ENCODE assay signal across 1 cellular context in the genomic region with DNA sequence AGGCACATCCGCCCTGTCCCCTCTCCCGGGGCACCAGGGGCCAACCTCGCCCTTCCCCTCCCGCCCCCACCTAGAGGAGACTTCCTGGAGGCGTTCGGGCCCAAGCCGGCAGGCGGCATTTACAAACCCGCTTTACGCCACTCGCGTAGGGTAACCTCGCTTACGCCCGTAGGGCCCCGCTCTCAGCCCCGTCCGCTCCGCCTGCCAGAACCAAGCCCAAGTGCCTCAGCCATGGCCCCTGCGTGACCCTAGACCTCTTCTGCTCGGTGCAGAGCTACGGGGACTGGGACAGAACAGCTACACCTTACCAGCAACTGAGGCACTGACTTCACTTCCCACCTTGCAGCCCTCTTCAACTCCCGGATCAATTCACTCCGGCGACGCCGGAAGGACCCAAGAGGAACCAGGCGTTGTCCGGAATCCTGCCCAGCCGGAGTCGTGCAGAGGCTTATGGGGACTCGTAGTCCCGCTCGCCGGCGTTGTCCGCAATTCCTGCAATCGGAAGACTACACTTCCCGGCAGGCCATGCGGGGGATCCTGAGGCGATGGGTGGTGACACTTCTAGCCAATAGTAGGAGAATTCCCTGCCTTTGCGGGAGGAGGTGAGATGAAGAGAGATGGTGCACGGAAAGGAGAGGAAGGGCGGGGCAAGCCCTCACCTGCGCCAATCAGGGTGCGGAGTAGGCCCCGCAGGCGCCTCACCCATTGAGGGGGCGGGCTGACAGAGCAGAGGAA.
A peak's percentile ranks its signal among the peaks of the same experiment; 100 is the strongest.
TF ChIP-seq lines count a peak whose summit lies in the region.

A gene (minus strand): TSS at position 395 of the 735 bp plus-strand sequence. CDS start 14,735 bp downstream, outside the sequence.

TF ChIP-seq in SK-N-SH, 30 proteins besides CTCF, POLR2A, EP300 and RAD21 (continued from another document):
- TF ChIP-seq, protein P1, sequence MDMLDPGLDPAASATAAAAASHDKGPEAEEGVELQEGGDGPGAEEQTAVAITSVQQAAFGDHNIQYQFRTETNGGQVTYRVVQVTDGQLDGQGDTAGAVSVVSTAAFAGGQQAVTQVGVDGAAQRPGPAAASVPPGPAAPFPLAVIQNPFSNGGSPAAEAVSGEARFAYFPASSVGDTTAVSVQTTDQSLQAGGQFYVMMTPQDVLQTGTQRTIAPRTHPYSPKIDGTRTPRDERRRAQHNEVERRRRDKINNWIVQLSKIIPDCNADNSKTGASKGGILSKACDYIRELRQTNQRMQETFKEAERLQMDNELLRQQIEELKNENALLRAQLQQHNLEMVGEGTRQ (IDR thresholded peaks at IDR 0.05; ENCODE audit: borderline replicate concordance, low read depth, low read length), result no peak
- TF ChIP-seq, protein P2, sequence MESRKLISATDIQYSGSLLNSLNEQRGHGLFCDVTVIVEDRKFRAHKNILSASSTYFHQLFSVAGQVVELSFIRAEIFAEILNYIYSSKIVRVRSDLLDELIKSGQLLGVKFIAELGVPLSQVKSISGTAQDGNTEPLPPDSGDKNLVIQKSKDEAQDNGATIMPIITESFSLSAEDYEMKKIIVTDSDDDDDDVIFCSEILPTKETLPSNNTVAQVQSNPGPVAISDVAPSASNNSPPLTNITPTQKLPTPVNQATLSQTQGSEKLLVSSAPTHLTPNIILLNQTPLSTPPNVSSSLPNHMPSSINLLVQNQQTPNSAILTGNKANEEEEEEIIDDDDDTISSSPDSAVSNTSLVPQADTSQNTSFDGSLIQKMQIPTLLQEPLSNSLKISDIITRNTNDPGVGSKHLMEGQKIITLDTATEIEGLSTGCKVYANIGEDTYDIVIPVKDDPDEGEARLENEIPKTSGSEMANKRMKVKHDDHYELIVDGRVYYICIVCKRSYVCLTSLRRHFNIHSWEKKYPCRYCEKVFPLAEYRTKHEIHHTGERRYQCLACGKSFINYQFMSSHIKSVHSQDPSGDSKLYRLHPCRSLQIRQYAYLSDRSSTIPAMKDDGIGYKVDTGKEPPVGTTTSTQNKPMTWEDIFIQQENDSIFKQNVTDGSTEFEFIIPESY (IDR thresholded peaks at IDR 0.05; ENCODE audit: borderline replicate concordance, low read depth), result no peak
- TF ChIP-seq TCF12 (IDR thresholded peaks at IDR 0.05) (peak; percentile 31; the same call in 1 of the 2 replicates), RCOR1 (IDR thresholded peaks at IDR 0.05; ENCODE audit: low read length) (no peak; the same call in 1 of the 2 replicates), TEAD4 (IDR thresholded peaks at IDR 0.05; ENCODE audit: borderline replicate concordance, insufficient read depth) (no peak), SMC3 (IDR thresholded peaks at IDR 0.05; ENCODE audit: low read depth, low read length) (no peak), RFX5 (IDR thresholded peaks at IDR 0.05; ENCODE audit: low read length) (peak; percentile 67; the same call in 1 of the 2 replicates), FOXJ3 (CRISPR knock-in tag; IDR thresholded peaks at IDR 0.05) (no peak), CHD2 (IDR thresholded peaks at IDR 0.05; ENCODE audit: low read length, partially characterized antibody) (peak; percentile 68), NFIC (IDR thresholded peaks at IDR 0.05; ENCODE audit: borderline replicate concordance) (no peak)
- TF ChIP-seq, protein P3, sequence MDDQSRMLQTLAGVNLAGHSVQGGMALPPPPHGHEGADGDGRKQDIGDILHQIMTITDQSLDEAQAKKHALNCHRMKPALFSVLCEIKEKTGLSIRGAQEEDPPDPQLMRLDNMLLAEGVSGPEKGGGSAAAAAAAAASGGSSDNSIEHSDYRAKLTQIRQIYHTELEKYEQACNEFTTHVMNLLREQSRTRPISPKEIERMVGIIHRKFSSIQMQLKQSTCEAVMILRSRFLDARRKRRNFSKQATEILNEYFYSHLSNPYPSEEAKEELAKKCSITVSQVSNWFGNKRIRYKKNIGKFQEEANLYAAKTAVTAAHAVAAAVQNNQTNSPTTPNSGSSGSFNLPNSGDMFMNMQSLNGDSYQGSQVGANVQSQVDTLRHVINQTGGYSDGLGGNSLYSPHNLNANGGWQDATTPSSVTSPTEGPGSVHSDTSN (IDR thresholded peaks at IDR 0.05), result no peak; the same call in 1 of the 2 replicates
